1 cellular context compared by ENCODE assay signal in genomic region chr2:26471766-26472706, GRCh38.
TF ChIP-seq lines count a peak whose summit lies in the region.

No MANE protein-coding gene starts in this region.

TF ChIP-seq in HepG2, 621 proteins besides CTCF, POLR2A, EP300 and RAD21:
- TF ChIP-seq ZNF33B (CRISPR knock-in tag; IDR thresholded peaks at IDR 0.05) (no peak), MNT (IDR thresholded peaks at IDR 0.05) (peak; percentile 99), ZNF234 (CRISPR knock-in tag; conservative IDR thresholded peaks at IDR 0.05) (no peak), DNMT3B (CRISPR knock-in tag; conservative IDR thresholded peaks at IDR 0.05) (no peak), SP5 (CRISPR knock-in tag; IDR thresholded peaks at IDR 0.05; ENCODE audit: borderline replicate concordance, low read depth) (no peak), AGO2 (optimal IDR thresholded peaks at IDR 0.05; ENCODE audit: low read depth, low read length) (no peak), HES4 (CRISPR knock-in tag; IDR thresholded peaks at IDR 0.05; ENCODE audit: borderline replicate concordance) (peak; percentile 54; the same call in 1 of the 2 replicates), ARID5B (CRISPR knock-in tag; IDR thresholded peaks at IDR 0.05) (no peak), ZNF780A (CRISPR knock-in tag; IDR thresholded peaks at IDR 0.05) (0 out of 2 replicates have a peak, but pooled peaks have one; percentile 21), ZZZ3 (CRISPR knock-in tag; IDR thresholded peaks at IDR 0.05; ENCODE audit: borderline replicate concordance) (peak; percentile 39; the same call in 1 of the 2 replicates), STAG1 (CRISPR knock-in tag; IDR thresholded peaks at IDR 0.05) (peak; percentile 59), MAX (IDR thresholded peaks at IDR 0.05) (no peak; the same call in 1 of the 2 replicates), ZNF580 (CRISPR knock-in tag; IDR thresholded peaks at IDR 0.05; ENCODE audit: borderline replicate concordance, low read depth) (no peak), ZNF564 (CRISPR knock-in tag; IDR thresholded peaks at IDR 0.05) (no peak), ZNF776 (CRISPR knock-in tag; IDR thresholded peaks at IDR 0.05) (0 out of 2 replicates have a peak, but pooled peaks have one; percentile 29), NRL (CRISPR knock-in tag; IDR thresholded peaks at IDR 0.05; ENCODE audit: borderline replicate concordance) (peak; percentile 31; the same call in 1 of the 2 replicates), YY1 (IDR thresholded peaks at IDR 0.05; ENCODE audit: insufficient read depth, insufficient replicate concordance, low read depth, low read length) (no peak), E2F1 (CRISPR knock-in tag; IDR thresholded peaks at IDR 0.05) (no peak), SMAD9 (CRISPR knock-in tag; IDR thresholded peaks at IDR 0.05) (no peak), ZNF225 (CRISPR knock-in tag; IDR thresholded peaks at IDR 0.05) (no peak), ZNF703 (CRISPR knock-in tag; IDR thresholded peaks at IDR 0.05; ENCODE audit: borderline replicate concordance) (no peak), POLR2AphosphoS2 (IDR thresholded peaks at IDR 0.05; ENCODE audit: low read depth, low read length) (no peak), HOXA5 (CRISPR knock-in tag; IDR thresholded peaks at IDR 0.05) (no peak), CSRNP2 (CRISPR knock-in tag; conservative IDR thresholded peaks at IDR 0.05; ENCODE audit: low read depth) (0 out of 2 replicates have a peak, but pooled peaks have one; percentile 53), ZMYM3 (CRISPR knock-in tag; IDR thresholded peaks at IDR 0.05) (no peak), ZNF674 (CRISPR knock-in tag; IDR thresholded peaks at IDR 0.05; ENCODE audit: low read depth) (no peak), SMC3 (IDR thresholded peaks at IDR 0.05; ENCODE audit: low read length) (peak; percentile 8; the same call in 1 of the 2 replicates)
- TF ChIP-seq, protein P1, sequence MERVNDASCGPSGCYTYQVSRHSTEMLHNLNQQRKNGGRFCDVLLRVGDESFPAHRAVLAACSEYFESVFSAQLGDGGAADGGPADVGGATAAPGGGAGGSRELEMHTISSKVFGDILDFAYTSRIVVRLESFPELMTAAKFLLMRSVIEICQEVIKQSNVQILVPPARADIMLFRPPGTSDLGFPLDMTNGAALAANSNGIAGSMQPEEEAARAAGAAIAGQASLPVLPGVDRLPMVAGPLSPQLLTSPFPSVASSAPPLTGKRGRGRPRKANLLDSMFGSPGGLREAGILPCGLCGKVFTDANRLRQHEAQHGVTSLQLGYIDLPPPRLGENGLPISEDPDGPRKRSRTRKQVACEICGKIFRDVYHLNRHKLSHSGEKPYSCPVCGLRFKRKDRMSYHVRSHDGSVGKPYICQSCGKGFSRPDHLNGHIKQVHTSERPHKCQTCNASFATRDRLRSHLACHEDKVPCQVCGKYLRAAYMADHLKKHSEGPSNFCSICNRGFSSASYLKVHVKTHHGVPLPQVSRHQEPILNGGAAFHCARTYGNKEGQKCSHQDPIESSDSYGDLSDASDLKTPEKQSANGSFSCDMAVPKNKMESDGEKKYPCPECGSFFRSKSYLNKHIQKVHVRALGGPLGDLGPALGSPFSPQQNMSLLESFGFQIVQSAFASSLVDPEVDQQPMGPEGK (CRISPR knock-in tag; IDR thresholded peaks at IDR 0.05): 0 out of 2 replicates have a peak, but pooled peaks have one; percentile 20
- TF ChIP-seq, protein P2, sequence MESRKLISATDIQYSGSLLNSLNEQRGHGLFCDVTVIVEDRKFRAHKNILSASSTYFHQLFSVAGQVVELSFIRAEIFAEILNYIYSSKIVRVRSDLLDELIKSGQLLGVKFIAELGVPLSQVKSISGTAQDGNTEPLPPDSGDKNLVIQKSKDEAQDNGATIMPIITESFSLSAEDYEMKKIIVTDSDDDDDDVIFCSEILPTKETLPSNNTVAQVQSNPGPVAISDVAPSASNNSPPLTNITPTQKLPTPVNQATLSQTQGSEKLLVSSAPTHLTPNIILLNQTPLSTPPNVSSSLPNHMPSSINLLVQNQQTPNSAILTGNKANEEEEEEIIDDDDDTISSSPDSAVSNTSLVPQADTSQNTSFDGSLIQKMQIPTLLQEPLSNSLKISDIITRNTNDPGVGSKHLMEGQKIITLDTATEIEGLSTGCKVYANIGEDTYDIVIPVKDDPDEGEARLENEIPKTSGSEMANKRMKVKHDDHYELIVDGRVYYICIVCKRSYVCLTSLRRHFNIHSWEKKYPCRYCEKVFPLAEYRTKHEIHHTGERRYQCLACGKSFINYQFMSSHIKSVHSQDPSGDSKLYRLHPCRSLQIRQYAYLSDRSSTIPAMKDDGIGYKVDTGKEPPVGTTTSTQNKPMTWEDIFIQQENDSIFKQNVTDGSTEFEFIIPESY (CRISPR knock-in tag; IDR thresholded peaks at IDR 0.05): peak; percentile 21; the same call in 1 of the 2 replicates
- TF ChIP-seq, protein P3, sequence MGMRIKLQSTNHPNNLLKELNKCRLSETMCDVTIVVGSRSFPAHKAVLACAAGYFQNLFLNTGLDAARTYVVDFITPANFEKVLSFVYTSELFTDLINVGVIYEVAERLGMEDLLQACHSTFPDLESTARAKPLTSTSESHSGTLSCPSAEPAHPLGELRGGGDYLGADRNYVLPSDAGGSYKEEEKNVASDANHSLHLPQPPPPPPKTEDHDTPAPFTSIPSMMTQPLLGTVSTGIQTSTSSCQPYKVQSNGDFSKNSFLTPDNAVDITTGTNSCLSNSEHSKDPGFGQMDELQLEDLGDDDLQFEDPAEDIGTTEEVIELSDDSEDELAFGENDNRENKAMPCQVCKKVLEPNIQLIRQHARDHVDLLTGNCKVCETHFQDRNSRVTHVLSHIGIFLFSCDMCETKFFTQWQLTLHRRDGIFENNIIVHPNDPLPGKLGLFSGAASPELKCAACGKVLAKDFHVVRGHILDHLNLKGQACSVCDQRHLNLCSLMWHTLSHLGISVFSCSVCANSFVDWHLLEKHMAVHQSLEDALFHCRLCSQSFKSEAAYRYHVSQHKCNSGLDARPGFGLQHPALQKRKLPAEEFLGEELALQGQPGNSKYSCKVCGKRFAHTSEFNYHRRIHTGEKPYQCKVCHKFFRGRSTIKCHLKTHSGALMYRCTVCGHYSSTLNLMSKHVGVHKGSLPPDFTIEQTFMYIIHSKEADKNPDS (CRISPR knock-in tag; IDR thresholded peaks at IDR 0.05): peak; percentile 46; the same call in 1 of the 2 replicates
- TF ChIP-seq, protein P4, sequence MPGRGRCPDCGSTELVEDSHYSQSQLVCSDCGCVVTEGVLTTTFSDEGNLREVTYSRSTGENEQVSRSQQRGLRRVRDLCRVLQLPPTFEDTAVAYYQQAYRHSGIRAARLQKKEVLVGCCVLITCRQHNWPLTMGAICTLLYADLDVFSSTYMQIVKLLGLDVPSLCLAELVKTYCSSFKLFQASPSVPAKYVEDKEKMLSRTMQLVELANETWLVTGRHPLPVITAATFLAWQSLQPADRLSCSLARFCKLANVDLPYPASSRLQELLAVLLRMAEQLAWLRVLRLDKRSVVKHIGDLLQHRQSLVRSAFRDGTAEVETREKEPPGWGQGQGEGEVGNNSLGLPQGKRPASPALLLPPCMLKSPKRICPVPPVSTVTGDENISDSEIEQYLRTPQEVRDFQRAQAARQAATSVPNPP (CRISPR knock-in tag; IDR thresholded peaks at IDR 0.05): no peak
TF ChIP-seq in HepG2: peak in this region for 12.
